18 cellular contexts compared by ENCODE assay signal in genomic region chr3:4716231-4716630, GRCh38.
DNase-seq lines count a peak whose midpoint lies in the region; ATAC-seq, FAIRE-seq and TF ChIP-seq lines count a peak whose summit lies in the region.
"Had no signal": no experiment of that assay in that cellular context is flagged by ENCODE, and none has a peak within 500 bp of the region (broad histone marks: within the 10 kb centered on the region; RNA-seq: fewer than 3 reads in every experiment).

No MANE protein-coding gene starts in this region.

- H3K9me3 ChIP-seq in left ventricle myocardium inferior (replicated peaks) (no peaks in the 10 kb centered on the region), esophagus muscularis mucosa (no peaks in the 10 kb centered on the region), psoas muscle (no peaks in the 10 kb centered on the region), vagina (no peaks in the 10 kb centered on the region), left lung (no peaks in the 10 kb centered on the region)
- H3K9me3 ChIP-seq: BLaER1 treated with 17β-estradiol and CSF1 and Interleukin-3, amounts not matched to agents 10 nM and 100 nM had no signal

- H3K4me1 ChIP-seq in left ventricle myocardium inferior (peaks cover 45% of the 10 kb centered on the region), esophagus muscularis mucosa (peaks cover 31 to 73% (median 52%) of the 10 kb centered on the region in 4 donors), psoas muscle (peaks cover 34% of the 10 kb centered on the region), vagina (peaks cover 33% of the 10 kb centered on the region), left lung (peaks cover 15 to 32% of the 10 kb centered on the region in 2 donors)

- no peak for FAIRE-seq in GM12892 (lab: Jason Lieb, UNC)

- TF ChIP-seq EP300 in esophagus muscularis mucosa (IDR thresholded peaks at IDR 0.05), result no peak

- H3K27me3 ChIP-seq in left ventricle myocardium inferior (ENCODE audit: low read depth) (no peaks in the 10 kb centered on the region), esophagus muscularis mucosa (no peaks in the 10 kb centered on the region), psoas muscle (ENCODE audit: insufficient read depth in 3 of 3, low read length in 2 of 3) (no peaks in the 10 kb centered on the region), vagina (no peaks in the 10 kb centered on the region), left lung (no peaks in the 10 kb centered on the region)
- H3K27me3 ChIP-seq: BLaER1 treated with 17β-estradiol and CSF1 and Interleukin-3, amounts not matched to agents 10 nM and 100 nM had no signal

- H3K4me3 ChIP-seq in left ventricle myocardium inferior, result no peak overlapping the region
- H3K4me3 ChIP-seq in esophagus muscularis mucosa, result no peak overlapping the region
- no peak overlapping the region for H3K4me3 ChIP-seq in psoas muscle
- H3K4me3 ChIP-seq in vagina, result no peak overlapping the region
- H3K4me3 ChIP-seq in left lung, result no peak overlapping the region
- H3K4me3 ChIP-seq: BLaER1 treated with 17β-estradiol and CSF1 and Interleukin-3, amounts not matched to agents 10 nM and 100 nM; PC-9 had no signal

- H3K36me3 ChIP-seq in left ventricle myocardium inferior, result peaks cover 35% of the 10 kb centered on the region
- peaks cover 0 to 35% (median 22%) of the 10 kb centered on the region in 4 donors for H3K36me3 ChIP-seq in esophagus muscularis mucosa
- peaks cover 0 to 5% of the 10 kb centered on the region in 2 donors for H3K36me3 ChIP-seq in psoas muscle (ENCODE audit: insufficient read depth in 1 of 2, low read depth in 1 of 2)
- no peaks in the 10 kb centered on the region for H3K36me3 ChIP-seq in vagina
- peaks cover 0 to 5% of the 10 kb centered on the region in 2 donors for H3K36me3 ChIP-seq in left lung

- no peak for TF ChIP-seq POLR2A in esophagus muscularis mucosa (IDR thresholded peaks at IDR 0.05; ENCODE audit: low read depth)
- TF ChIP-seq POLR2A in vagina (IDR thresholded peaks at IDR 0.05), result no peak
- TF ChIP-seq POLR2A in GM12892 (IDR thresholded peaks at IDR 0.05; ENCODE audit: low read depth, low read length), result no peak

- no peak for TF ChIP-seq CTCF in left ventricle myocardium inferior (IDR thresholded peaks at IDR 0.05; ENCODE audit: borderline replicate concordance)
- no peak for TF ChIP-seq CTCF in esophagus muscularis mucosa (IDR thresholded peaks at IDR 0.05)
- TF ChIP-seq CTCF in psoas muscle (IDR thresholded peaks at IDR 0.05), result no peak
- TF ChIP-seq CTCF in vagina (IDR thresholded peaks at IDR 0.05), result no peak
- no peak for TF ChIP-seq CTCF in left lung (IDR thresholded peaks at IDR 0.05)

- DNase-seq in left ventricle myocardium inferior (no peak), Right ventricle myocardium inferior (ENCODE audit: missing footprints) (no peak), esophagus muscularis mucosa (ENCODE audit: extremely low spot score) (no peak), psoas muscle (no peak), vagina (ENCODE audit: extremely low spot score in 2 of 2) (no peak), GM12892 (ENCODE audit: insufficient read length) (no peak), left lung (no peak), glomerular visceral epithelial cell (ENCODE audit: extremely low spot score) (no peak)
- DNase-seq: DMS79, H7, NCI-H1436, NCI-H1930, NCI-H345, NCI-H526, PC-9 had no signal

- intact Hi-C loops in left ventricle myocardium inferior (cut with micrococcal nuclease) (loop anchor here (5.0 to 10.0 kb wide), 2 partner anchors 269 to 321 kb away; no protein-coding TSS in a partner anchor), Right ventricle myocardium inferior (cut with DNase I) (no loop called here), esophagus muscularis mucosa (cut with DNase I) (no loop called here), psoas muscle (cut with DNase I) (loop anchor here (2.0 to 10.0 kb wide), 3 partner anchors 309 to 479 kb away; no protein-coding TSS in a partner anchor), vagina (cut with DNase I) (no loop called here), left lung (cut with DNase I) (no loop called here)

- ATAC-seq in Right ventricle myocardium inferior (no peak), psoas muscle (no peak), left lung (no peak)

- WGBS in esophagus muscularis mucosa, result 52% methylated on average over 1 of the region's 1 CpG
- 14 to 44% (median 35%) methylated on average over 1 of the region's 1 CpG for WGBS in psoas muscle, 3 donors

- H3K27ac ChIP-seq in left ventricle myocardium inferior (replicated peaks), result peak overlapping the region; percentile 57
- peak overlapping the region; percentile 74 to 82 (median 78) for H3K27ac ChIP-seq in esophagus muscularis mucosa (replicated peaks in 1 of 4)
- peak overlapping the region; percentile 47 for H3K27ac ChIP-seq in psoas muscle
- peak overlapping the region; percentile 73 for H3K27ac ChIP-seq in vagina
- no peak overlapping the region for H3K27ac ChIP-seq in left lung
- H3K27ac ChIP-seq: BLaER1 treated with 17β-estradiol and CSF1 and Interleukin-3, amounts not matched to agents 10 nM and 100 nM; HL-60; PC-9; RWPE1 had no signal

Comparison
In these comparisons a context has a peak if more than half of its experiments do, and no peak if none do; other contexts are left out.
1. intact Hi-C loops: an anchor here in left ventricle myocardium inferior (5.0 to 10.0 kb wide) and psoas muscle (2.0 to 10.0 kb wide); none called in Right ventricle myocardium inferior, esophagus muscularis mucosa, vagina and left lung.
2. H3K27ac ChIP-seq: peak in left ventricle myocardium inferior (single experiment), esophagus muscularis mucosa (4 of 4), psoas muscle (single experiment) and vagina (single experiment); none in left lung (0 of 2).